In the genomic region with DNA sequence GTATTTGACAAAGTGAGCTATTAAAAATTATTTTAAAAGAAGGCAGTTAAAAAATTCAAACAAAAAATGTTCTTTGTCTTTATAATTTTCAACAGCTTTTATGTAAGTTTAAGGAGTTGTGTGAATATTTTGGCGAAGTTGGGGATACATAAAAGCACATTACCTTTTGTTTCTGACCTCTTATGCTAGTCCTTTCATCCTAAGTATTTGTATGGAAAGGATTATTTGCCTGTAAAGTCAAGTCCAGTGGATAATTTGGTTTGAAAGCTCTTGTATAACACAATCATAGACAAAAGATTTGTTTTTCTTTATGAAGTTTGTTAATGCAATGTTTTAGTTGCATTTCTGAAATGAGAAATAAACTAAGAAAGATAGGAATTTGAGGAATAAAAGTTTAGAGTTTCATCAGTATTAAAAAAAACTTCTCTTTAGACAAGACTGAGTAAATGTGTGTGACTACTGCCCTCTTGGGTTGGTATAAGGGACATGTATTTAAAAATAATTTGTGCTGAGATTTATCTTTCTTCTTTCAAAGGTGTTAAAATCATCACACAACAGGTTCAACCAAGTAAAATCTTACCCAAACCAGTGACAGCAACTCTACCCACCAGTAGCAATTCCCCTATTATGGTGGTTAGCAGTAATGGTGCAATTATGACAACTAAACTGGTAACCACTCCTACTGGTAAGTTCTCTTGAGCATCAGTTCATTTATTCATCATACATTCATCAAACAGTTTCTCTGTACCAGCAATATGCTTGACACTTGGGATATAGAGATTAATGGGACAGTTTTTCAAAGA, we compare ENCODE assay signal across 8 cellular contexts.
DNase-seq lines count a peak whose midpoint lies in the region; TF ChIP-seq lines count a peak whose summit lies in the region.

No MANE protein-coding gene starts in this region.

- TF ChIP-seq CTCF in LNCAP (IDR thresholded peaks at IDR 0.05) (peak; percentile 54), brain (conservative IDR thresholded peaks at IDR 0.05) (peak; percentile 55 to 70), mesothelial cell of epicardium (IDR thresholded peaks at IDR 0.05; ENCODE audit: unreplicated experiment) (peak; percentile 58)

- H3K9me3 Mint-ChIP-seq in brain: peaks cover 0 to 3% (median 0%) of the 10 kb centered on the region in 5 experiments
- H3K9me3 Mint-ChIP-seq in mesothelial cell of epicardium: peaks cover 3% of the 10 kb centered on the region

- no peak overlapping the region for H3K4me3 Mint-ChIP-seq in brain
- no peak overlapping the region for H3K4me3 Mint-ChIP-seq in mesothelial cell of epicardium

- H3K27ac Mint-ChIP-seq in brain (no peak overlapping the region), mesothelial cell of epicardium (peak overlapping the region; percentile 57)

- H3K36me3 Mint-ChIP-seq in brain (peaks cover 16% of the 10 kb centered on the region), mesothelial cell of epicardium (peaks cover 12% of the 10 kb centered on the region)

- peak; percentile 3 for DNase-seq in DMS 273 treated with DMSO at 0.1 percent for 48 hours (lab: John Stamatoyannopoulos, UW)
- DNase-seq in mesothelial cell of epicardium (ENCODE audit: low spot score in 2 of 2, unreplicated experiment in 2 of 2): no peak
- DNase-seq in DMS79 treated with DMSO at 0.1 percent for 48 hours (lab: John Stamatoyannopoulos, UW): no peak
- DNase-seq in activated T-cell treated with anti-CD3 and anti-CD28 coated beads for 4 hours: no peak
- no peak for DNase-seq in 8988T
- DNase-seq in NCI-H526 treated with DMSO at 0.1 percent for 48 hours (lab: John Stamatoyannopoulos, UW): no peak

- H3K4me1 Mint-ChIP-seq in brain (no peaks in the 10 kb centered on the region), mesothelial cell of epicardium (peaks cover 4% of the 10 kb centered on the region)

- peaks cover 3% of the 10 kb centered on the region for H3K27me3 Mint-ChIP-seq in brain
- H3K27me3 Mint-ChIP-seq in mesothelial cell of epicardium (ENCODE audit: low read depth): no peaks in the 10 kb centered on the region
